9 cellular contexts compared by ENCODE assay signal in genomic region chr21:33268392-33268735, GRCh38. TPM values are rescaled to one million over a fixed set of nuclear protein-coding genes. Genes with fewer than 3 reads are reported as not detected.
DNase-seq lines count a peak whose midpoint lies in the region; ATAC-seq and TF ChIP-seq lines count a peak whose summit lies in the region.
"Had no signal": no experiment of that assay in that cellular context is flagged by ENCODE, and none has a peak within 500 bp of the region (broad histone marks: within the 10 kb centered on the region; RNA-seq: fewer than 3 reads in every experiment).

No MANE protein-coding gene starts in this region.

- H3K4me1 ChIP-seq in Peyer's patch: peaks cover 0 to 39% (median 4%) of the 10 kb centered on the region in 4 donors

- H3K4me3 Mint-ChIP-seq in natural killer cell treated with Interleukin-12 subunit alpha and Interleukin-12 subunit beta and Interleukin-15 and Interleukin-18, amount 100 ng/mL, for 72 hours: peak overlapping the region; percentile 93

- ATAC-seq in GM18508 (IDR thresholded peaks at IDR 0.05; ENCODE audit: insufficient read depth, unreplicated experiment) (peak; percentile 3), GM21786 (IDR thresholded peaks at IDR 0.05; ENCODE audit: unreplicated experiment) (peak; percentile 5), GM18868 (IDR thresholded peaks at IDR 0.05; ENCODE audit: unreplicated experiment) (no peak)
- ATAC-seq in natural killer cell treated with Interleukin-12 subunit alpha and Interleukin-12 subunit beta and Interleukin-15 and Interleukin-18, amount 100 ng/mL, for 72 hours: no peak

- DNase-seq in Peyer's patch (no peak), H7 (no peak), iPS-NIHi7 (ENCODE audit: extremely low spot score) (no peak)
- no peak for DNase-seq in natural killer cell treated with Interleukin-12 subunit alpha and Interleukin-12 subunit beta and Interleukin-15 and Interleukin-18, amount 100 ng/mL, for 72 hours (ENCODE audit: low spot score)
- no peak for DNase-seq in stimulated activated CD8-positive, alpha-beta memory T cell treated with anti-CD3 and anti-CD28 coated beads, Interleukin-4, amount 100 ng/mL, for 48 hours

- peaks cover 0 to 24% (median 0%) of the 10 kb centered on the region in 3 donors for H3K36me3 ChIP-seq in Peyer's patch
- H3K36me3 ChIP-seq in H7 (replicated peaks; ENCODE audit: control insufficient read depth, insufficient read depth, low read length): no peaks in the 10 kb centered on the region
- H3K36me3 ChIP-seq: cardiac muscle cell had no signal

- H3K36me3 Mint-ChIP-seq in natural killer cell treated with Interleukin-12 subunit alpha and Interleukin-12 subunit beta and Interleukin-15 and Interleukin-18, amount 100 ng/mL, for 72 hours: no peaks in the 10 kb centered on the region

- H3K4me1 Mint-ChIP-seq in natural killer cell treated with Interleukin-12 subunit alpha and Interleukin-12 subunit beta and Interleukin-15 and Interleukin-18, amount 100 ng/mL, for 72 hours (ENCODE audit: low read depth in 2 of 2): peaks cover 50 to 58% of the 10 kb centered on the region in 2 donors

- peak overlapping the region in 1 of 4 donors; percentile 79 for H3K4me3 ChIP-seq in Peyer's patch
- no peak overlapping the region for H3K4me3 ChIP-seq in H7 (ENCODE audit: insufficient read depth, low read depth, low read length)
- H3K4me3 ChIP-seq: cardiac muscle cell had no signal

- TF ChIP-seq POLR2A in Peyer's patch (IDR thresholded peaks at IDR 0.05): peak in 1 of 2 donors; percentile 8

- no peaks in the 10 kb centered on the region for H3K9me3 ChIP-seq in Peyer's patch

- H3K27ac ChIP-seq in Peyer's patch: peak overlapping the region; percentile 73 to 90 (median 76)
- H3K27ac ChIP-seq: cardiac muscle cell had no signal

- H3K27me3 Mint-ChIP-seq in natural killer cell treated with Interleukin-12 subunit alpha and Interleukin-12 subunit beta and Interleukin-15 and Interleukin-18, amount 100 ng/mL, for 72 hours: no peaks in the 10 kb centered on the region

- no peaks in the 10 kb centered on the region for H3K27me3 ChIP-seq in Peyer's patch
- no peaks in the 10 kb centered on the region; the same call in 1 of the 2 replicates for H3K27me3 ChIP-seq in H7 (ENCODE audit: control insufficient read depth, insufficient read depth, low read length)
- H3K27me3 ChIP-seq: cardiac muscle cell had no signal

- no peak for TF ChIP-seq CTCF in Peyer's patch (IDR thresholded peaks at IDR 0.05)

- H3K27ac Mint-ChIP-seq in natural killer cell treated with Interleukin-12 subunit alpha and Interleukin-12 subunit beta and Interleukin-15 and Interleukin-18, amount 100 ng/mL, for 72 hours: peak overlapping the region; percentile 68 to 92

- H3K9me3 Mint-ChIP-seq in natural killer cell treated with Interleukin-12 subunit alpha and Interleukin-12 subunit beta and Interleukin-15 and Interleukin-18, amount 100 ng/mL, for 72 hours: no peaks in the 10 kb centered on the region

RNA-seq across cellular contexts. Expression of gene IL10RB, which starts 2.2 kb away (rescaled TPM):
- 10 to 100 TPM in 3 of 4 donors, 1 to 10 TPM in 1; 6.6 to 95.6 (median 74.0) TPM for total RNA-seq in Peyer's patch
- total RNA-seq in natural killer cell treated with Interleukin-12 subunit alpha and Interleukin-12 subunit beta and Interleukin-15 and Interleukin-18, amount 100 ng/mL, for 72 hours: 10 to 100 TPM; 19.9 to 22.2 TPM
- total RNA-seq in H7 (2014; rRNA removed; shearing (Covaris generic)): 5.0 and 6.7 TPM in 2 replicates

RNA-seq across cellular contexts. Expression of gene IFNAR2, which starts 38.6 kb away (rescaled TPM):
- 10 to 100 TPM in 2 of 4 donors, 1 to 10 TPM in 2; 6.6 to 13.2 (median 9.7) TPM for total RNA-seq in Peyer's patch
- 10 to 100 TPM; 16.9 to 17.6 TPM for total RNA-seq in natural killer cell treated with Interleukin-12 subunit alpha and Interleukin-12 subunit beta and Interleukin-15 and Interleukin-18, amount 100 ng/mL, for 72 hours
- total RNA-seq in H7 (2014; rRNA removed; shearing (Covaris generic)): 2.8 and 3.6 TPM in 2 replicates

RNA-seq across cellular contexts. Expression of gene IFNAR1, which starts 56.4 kb away (rescaled TPM):
- 10 to 100 TPM; 14.9 to 23.1 (median 21.9) TPM for total RNA-seq in Peyer's patch
- 10 to 100 TPM; 16.0 to 16.6 TPM for total RNA-seq in natural killer cell treated with Interleukin-12 subunit alpha and Interleukin-12 subunit beta and Interleukin-15 and Interleukin-18, amount 100 ng/mL, for 72 hours
- 1.2 and 1.6 TPM in 2 replicates for total RNA-seq in H7 (2014; rRNA removed; shearing (Covaris generic))

Comparison
In these comparisons a context has a peak if more than half of its experiments do, and no peak if none do; other contexts are left out.
1. ATAC-seq: peak in GM18508 (single experiment) and GM21786 (single experiment); none in natural killer cell treated with Interleukin-12 subunit alpha and Interleukin-12 subunit beta and Interleukin-15 and Interleukin-18, amount 100 ng/mL, for 72 hours (0 of 2) and GM18868 (single experiment).